Comparison of ENCODE assay signal across 8 cellular contexts in the genomic region with DNA sequence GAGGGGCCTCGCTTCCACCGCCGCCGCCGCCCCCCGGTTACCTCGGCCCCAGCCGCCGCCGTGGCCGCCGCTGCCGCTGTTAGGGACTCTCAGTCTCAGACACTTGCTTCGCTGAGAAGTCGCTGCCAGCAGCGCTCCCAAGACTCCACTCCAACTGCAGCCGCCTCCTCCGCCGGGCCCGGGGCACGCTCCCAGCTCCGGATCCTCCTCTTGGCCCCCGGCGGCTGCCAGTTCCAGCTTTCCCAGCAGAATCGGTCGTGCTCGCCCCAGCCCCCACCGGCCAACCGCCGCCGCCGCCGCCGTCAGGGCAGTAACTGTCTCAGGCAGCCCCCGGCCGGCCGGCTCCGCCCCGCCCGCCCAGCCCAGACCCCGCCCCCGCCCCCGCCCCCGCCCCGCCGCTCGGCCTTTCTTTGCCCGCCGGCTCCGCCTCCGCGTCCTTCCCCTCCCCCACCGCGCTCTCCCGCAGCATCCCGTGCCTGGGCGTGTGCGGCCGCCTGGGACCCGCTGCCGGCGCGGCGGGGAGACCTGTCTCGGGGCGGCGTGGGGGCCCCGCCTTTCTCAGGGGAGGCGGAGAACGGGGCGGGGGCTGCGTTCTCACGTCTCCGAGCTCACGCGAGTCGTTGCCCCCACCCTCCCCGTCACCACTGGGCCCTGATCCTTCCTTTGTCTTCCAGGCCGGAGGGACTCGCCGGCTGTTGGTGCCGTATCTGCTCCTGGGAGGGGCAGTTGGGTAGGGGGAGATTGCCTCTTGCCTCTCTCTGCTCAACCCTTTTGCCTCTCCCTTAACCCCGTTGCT. TPM values are rescaled to one million over a fixed set of nuclear protein-coding genes. Genes with fewer than 3 reads are reported as not detected.
DNase-seq lines count a peak whose midpoint lies in the region; ATAC-seq lines count a peak whose summit lies in the region.

TSS of gene ANKRD50 (minus strand) at position 316 of the 796 bp plus-strand sequence. CDS start 2,221 bp downstream, outside the sequence.

- H3K36me3 ChIP-seq in CD4-positive, alpha-beta memory T cell (ENCODE audit: insufficient read depth, low read length) = no peaks in the 10 kb centered on the region
- H3K36me3 ChIP-seq in endocrine pancreas (ENCODE audit: control insufficient read depth, insufficient read depth, low read length) (no peaks in the 10 kb centered on the region), mesenchymal stem cell (ENCODE audit: control insufficient read depth in 1 of 2, insufficient read depth in 2 of 2, low read depth in 1 of 2, low read length in 2 of 2) (peaks cover 0 to 1% of the 10 kb centered on the region in 2 experiments)

- H2AK5ac ChIP-seq in mesenchymal stem cell (ENCODE audit: low read length, severe bottlenecking) = peak within 1 kb of the TSS; percentile 79

- peak within 1 kb of the TSS; percentile 77 for H3K4me2 ChIP-seq in mesenchymal stem cell (ENCODE audit: low read length, poor library complexity, severe bottlenecking)

- H3K18ac ChIP-seq in mesenchymal stem cell (ENCODE audit: low read depth in 1 of 2, low read length in 2 of 2) = peak within 1 kb of the TSS; percentile 98

- CTCF ChIA-PET in CD4-positive, alpha-beta memory T cell (lab: Charles Lee; ENCODE audit: partially characterized antibody) = no interaction called here

- H3K4me3 Mint-ChIP-seq in CD4-positive, alpha-beta memory T cell = peak within 1 kb of the TSS; percentile 81 to 93 (median 90)

- H3K27me3 ChIP-seq in CD4-positive, alpha-beta memory T cell (ENCODE audit: insufficient read depth, low read length) = peaks cover 4% of the 10 kb centered on the region
- H3K27me3 ChIP-seq in endocrine pancreas (ENCODE audit: control insufficient read depth, insufficient read depth, low read length) (no peaks in the 10 kb centered on the region), mesenchymal stem cell (ENCODE audit: control insufficient read depth in 1 of 2, insufficient read depth in 1 of 2, low read length in 2 of 2) (no peaks in the 10 kb centered on the region)

- peak within 1 kb of the TSS; percentile 82 for H2AFZ ChIP-seq in mesenchymal stem cell (ENCODE audit: low read depth, low read length)

- POLR2A ChIA-PET in CD4-positive, alpha-beta memory T cell (lab: Charles Lee; ENCODE audit: partially characterized antibody) = no interaction called here

- peak within 1 kb of the TSS; percentile 15 to 88 for H2BK12ac ChIP-seq in mesenchymal stem cell (ENCODE audit: low read length in 2 of 2)

- H3K79me1 ChIP-seq in mesenchymal stem cell (replicated peaks; ENCODE audit: low read length, poor library complexity, severe bottlenecking) = no peaks in the 10 kb centered on the region

- peak within 1 kb of the TSS; percentile 82 for H3K9ac ChIP-seq in endocrine pancreas (ENCODE audit: control insufficient read depth, insufficient read depth, low read length)
- peak within 1 kb of the TSS; percentile 99 for H3K9ac ChIP-seq in mesenchymal stem cell (ENCODE audit: low read length)

- H3K27ac ChIP-seq in CD4-positive, alpha-beta memory T cell (ENCODE audit: low read depth, low read length) = peak within 1 kb of the TSS; percentile 15
- peak within 1 kb of the TSS; percentile 98 for H3K27ac ChIP-seq in mesenchymal stem cell (ENCODE audit: low read length, poor library complexity, severe bottlenecking)

- peak within 1 kb of the TSS; percentile 73 to 95 for H3K4ac ChIP-seq in mesenchymal stem cell (ENCODE audit: low read depth in 1 of 2, low read length in 2 of 2)

- intact Hi-C loops in CD4-positive, alpha-beta memory T cell (cut with micrococcal nuclease) = no loop called here

- peak within 1 kb of the TSS; percentile 85 to 93 for H3K23ac ChIP-seq in mesenchymal stem cell (ENCODE audit: low read length in 2 of 2)

- H2BK120ac ChIP-seq in mesenchymal stem cell (ENCODE audit: low read depth, low read length) = peak within 1 kb of the TSS; percentile 82

- H3K4me1 Mint-ChIP-seq in CD4-positive, alpha-beta memory T cell = peaks cover 4 to 7% (median 4%) of the 10 kb centered on the region in 4 donors

- H3K36me3 Mint-ChIP-seq in CD4-positive, alpha-beta memory T cell = no peaks in the 10 kb centered on the region

- H3K4me3 ChIP-seq in CD4-positive, alpha-beta memory T cell (ENCODE audit: low read length in 2 of 2) = peak within 1 kb of the TSS in 1 of 2 donors; percentile 23
- H3K4me3 ChIP-seq in endocrine pancreas (ENCODE audit: control insufficient read depth, insufficient read depth, low read length) = peak within 1 kb of the TSS; percentile 85
- peak within 1 kb of the TSS; percentile 89 to 93 for H3K4me3 ChIP-seq in mesenchymal stem cell (ENCODE audit: insufficient read depth in 1 of 2, low read depth in 1 of 2, low read length in 2 of 2)

- peak within 1 kb of the TSS in 1 of 2 experiments; percentile 96 for H3K14ac ChIP-seq in mesenchymal stem cell (ENCODE audit: low read length in 2 of 2)

- H3K27me3 Mint-ChIP-seq in CD4-positive, alpha-beta memory T cell = peaks cover 2 to 10% of the 10 kb centered on the region in 2 donors

- no peaks in the 10 kb centered on the region for H3K9me3 Mint-ChIP-seq in CD4-positive, alpha-beta memory T cell

- peak; percentile 46 to 58 (median 57) for DNase-seq in CD4-positive, alpha-beta memory T cell
- DNase-seq in NCI-H774 (lab: John Stamatoyannopoulos, UW) = peak; percentile 75
- DNase-seq in activated CD8-positive, alpha-beta memory T cell treated with anti-CD3 and anti-CD28 coated beads for 4 hours (ENCODE audit: low read depth in 2 of 2) = peak; percentile 6 to 22
- DNase-seq in mesenchymal stem cell = peak; percentile 96
- DNase-seq in stimulated activated CD8-positive, alpha-beta memory T cell treated with anti-CD3 and anti-CD28 coated beads, Interleukin-12 subunit alpha, Interleukin-12 subunit beta, amount 100 ng/mL, for 1 hour (ENCODE audit: low read depth) = peak; percentile 19

- peak within 1 kb of the TSS; percentile 94 for H4K91ac ChIP-seq in mesenchymal stem cell (ENCODE audit: low read length)

- H3K4me1 ChIP-seq in CD4-positive, alpha-beta memory T cell (ENCODE audit: insufficient read depth, low read length) = peaks cover 14% of the 10 kb centered on the region
- H3K4me1 ChIP-seq in endocrine pancreas (ENCODE audit: control insufficient read depth, insufficient read depth, low read length) (peaks cover 19% of the 10 kb centered on the region), mesenchymal stem cell (ENCODE audit: control insufficient read depth, insufficient read depth, low read depth, low read length) (peaks cover 6% of the 10 kb centered on the region)

- peak; percentile 75 for ATAC-seq in GM19452 (IDR thresholded peaks at IDR 0.05; ENCODE audit: unreplicated experiment)
- ATAC-seq in HG03571 (IDR thresholded peaks at IDR 0.05; ENCODE audit: unreplicated experiment) = peak; percentile 74

- under 1% methylated on average over 34 of the region's 83 CpGs for WGBS in mesenchymal stem cell

- H3K9me3 ChIP-seq in CD4-positive, alpha-beta memory T cell (ENCODE audit: control insufficient read depth in 1 of 2, low read length in 2 of 2) = no peaks in the 10 kb centered on the region
- H3K9me3 ChIP-seq in endocrine pancreas (ENCODE audit: control insufficient read depth, low read length) (no peaks in the 10 kb centered on the region), mesenchymal stem cell (ENCODE audit: control insufficient read depth, low read length) (no peaks in the 10 kb centered on the region)

- peak within 1 kb of the TSS; percentile 99 for H2BK15ac ChIP-seq in mesenchymal stem cell (ENCODE audit: low read depth, poor library complexity, severe bottlenecking)

- peak within 1 kb of the TSS; percentile 20 to 89 (median 84) for H3K27ac Mint-ChIP-seq in CD4-positive, alpha-beta memory T cell

- H2BK5ac ChIP-seq in mesenchymal stem cell (ENCODE audit: low read depth, low read length, poor library complexity, severe bottlenecking) = peak within 1 kb of the TSS; percentile 96

- peak within 1 kb of the TSS; percentile 88 for H4K8ac ChIP-seq in mesenchymal stem cell (ENCODE audit: low read length)

RNA-seq across cellular contexts. Expression of gene ANKRD50, which starts in this region (rescaled TPM):
- total RNA-seq in CD4-positive, alpha-beta memory T cell = under 1 TPM; 0.12 to 0.19 TPM
- polyA plus RNA-seq in CD4-positive, alpha-beta memory T cell = under 1 TPM in 1 of 2 donors, not detected in 1; 0.11 TPM
- polyA plus RNA-seq in mesenchymal stem cell (2013, experiment 1 of 2) = 15.1 TPM
- 14.8 TPM for polyA plus RNA-seq in mesenchymal stem cell (2013, experiment 2 of 2)

Comparison
In these comparisons a context has a peak if more than half of its experiments do, and no peak if none do; other contexts are left out.
1. Peak in DNase-seq and H3K27ac ChIP-seq in CD4-positive, alpha-beta memory T cell; RNA of the gene not detected or under 1 TPM.
2. DNase-seq: peak in every context shown above with its lines; median percentile 96 in mesenchymal stem cell; 75 in NCI-H774; 57 in CD4-positive, alpha-beta memory T cell; 19 in stimulated activated CD8-positive, alpha-beta memory T cell treated with anti-CD3 and anti-CD28 coated beads, Interleukin-12 subunit alpha, Interleukin-12 subunit beta, amount 100 ng/mL, for 1 hour; 14 in activated CD8-positive, alpha-beta memory T cell treated with anti-CD3 and anti-CD28 coated beads for 4 hours.